ENCODE assay signal across 10 cellular contexts in genomic region chr10:4498763-4499251, GRCh38.
DNase-seq lines count a peak whose midpoint lies in the region; ATAC-seq and TF ChIP-seq lines count a peak whose summit lies in the region.
"Had no signal": no experiment of that assay in that cellular context is flagged by ENCODE, and none has a peak within 500 bp of the region (broad histone marks: within the 10 kb centered on the region; RNA-seq: fewer than 3 reads in every experiment).

No MANE protein-coding gene starts in this region.

- BruUV-seq in IMR-90 (replicated peaks; lab: Mats Ljungman, UMichigan): no TSS peak

- H3K27me3 ChIP-seq in IMR-90 (ENCODE audit: control insufficient read depth, insufficient read depth, low read length) (no peaks in the 10 kb centered on the region), hepatocyte (no peaks in the 10 kb centered on the region), suprapubic skin (no peaks in the 10 kb centered on the region)

- H4K20me1 ChIP-seq in IMR-90 (ENCODE audit: insufficient read depth, low read length) (no peaks in the 10 kb centered on the region), hepatocyte (ENCODE audit: insufficient read depth, poor library complexity, severe bottlenecking) (no peaks in the 10 kb centered on the region)

- H3K4me3 Mint-ChIP-seq in brain: peak overlapping the region in 2 of 5 experiments; percentile 33 to 58

- H3K9me3 ChIP-seq in IMR-90 (ENCODE audit: control insufficient read depth, insufficient read depth, low read length): no peaks in the 10 kb centered on the region
- no peaks in the 10 kb centered on the region for H3K9me3 ChIP-seq in hepatocyte (ENCODE audit: low read depth)
- no peaks in the 10 kb centered on the region for H3K9me3 ChIP-seq in suprapubic skin

- peak overlapping the region; percentile 14 to 84 (median 82) for H3K27ac Mint-ChIP-seq in brain

- peak overlapping the region; percentile 53; the same call in 1 of the 2 replicates for H4K91ac ChIP-seq in IMR-90 (ENCODE audit: insufficient read depth, low read depth, low read length)

- dilution Hi-C loops in IMR-90 (cut with HindIII; ENCODE audit: low sequenced_read_pairs, unreplicated experiment): no loop called here

- H4K8ac ChIP-seq in IMR-90 (ENCODE audit: low read depth in 2 of 2, low read length in 2 of 2): peak overlapping the region; percentile 44 to 80; a peak in 2 of 4 replicates

- H3K23ac ChIP-seq in IMR-90 (ENCODE audit: low read depth, low read length): peak overlapping the region; percentile 93

- POLR2A ChIA-PET in IMR-90 (lab: Charles Lee; ENCODE audit: unreplicated experiment): no interaction called here

- peaks cover 20% of the 10 kb centered on the region for H3K4me1 Mint-ChIP-seq in brain

- H3K79me1 ChIP-seq in IMR-90 (ENCODE audit: low read depth in 1 of 2, low read length in 2 of 2): no peaks in the 10 kb centered on the region

- peak overlapping the region; percentile 69; the same call in 1 of the 2 replicates for H4K5ac ChIP-seq in IMR-90 (ENCODE audit: low read depth, low read length)

- peak overlapping the region; percentile 86 for H2AK5ac ChIP-seq in IMR-90 (ENCODE audit: low read depth, low read length)

- TF ChIP-seq POLR2A in IMR-90 (IDR thresholded peaks at IDR 0.05; ENCODE audit: low read depth, low read length): no peak
- TF ChIP-seq POLR2A in suprapubic skin (IDR thresholded peaks at IDR 0.05): no peak

- H3K18ac ChIP-seq in IMR-90 (ENCODE audit: low read depth, low read length): peak overlapping the region; percentile 90; the same call in 1 of the 2 replicates

- H2BK120ac ChIP-seq in IMR-90 (ENCODE audit: low read depth, low read length): peak overlapping the region; percentile 96

- no peaks in the 10 kb centered on the region for H3K9me2 ChIP-seq in hepatocyte (replicated peaks; ENCODE audit: insufficient read depth)

- H2AFZ ChIP-seq in IMR-90 (replicated peaks; ENCODE audit: low read length, poor library complexity) (peak overlapping the region; percentile 59), hepatocyte (no peak overlapping the region)

- WGBS in IMR-90 (ENCODE audit: extremely low coverage in 2 of 2, insufficient read length in 1 of 2), 2 experiments: no CpG with 5 or more reads among the region's 6 CpGs
- 54% methylated on average over 6 of the region's 6 CpGs for WGBS in hepatocyte (ENCODE audit: low lambda C conversion rate, missing lambda C conversion rate)
- 25% methylated on average over 6 of the region's 6 CpGs for WGBS in suprapubic skin

- peak overlapping the region; percentile 86 for H2BK5ac ChIP-seq in IMR-90 (ENCODE audit: low read depth, low read length, poor library complexity, severe bottlenecking)

- peak overlapping the region; percentile 83; the same call in 1 of the 3 replicates for H2BK15ac ChIP-seq in IMR-90 (ENCODE audit: low read depth, low read length)

- in situ Hi-C loops in IMR-90 (cut with MboI; ENCODE audit: low sequenced_read_pairs): no loop called here

- H3K4me2 ChIP-seq in IMR-90 (ENCODE audit: low read depth, low read length) (peak overlapping the region; percentile 87; the same call in 1 of the 2 replicates), hepatocyte (peak overlapping the region; percentile 24)

- peak; percentile 59 for TF ChIP-seq EP300 in suprapubic skin (IDR thresholded peaks at IDR 0.05)

- peak overlapping the region; percentile 2; the same call in 1 of the 2 replicates for H3K27ac ChIP-seq in IMR-90 (ENCODE audit: insufficient read depth, low read length)
- H3K27ac ChIP-seq in hepatocyte: peak overlapping the region; percentile 80
- peak overlapping the region; percentile 78 for H3K27ac ChIP-seq in suprapubic skin

- no peak for TF ChIP-seq CTCF in IMR-90 (conservative IDR thresholded peaks at IDR 0.05; ENCODE audit: low read depth, low read length)
- no peak for TF ChIP-seq CTCF in brain (conservative IDR thresholded peaks at IDR 0.05)
- no peak for TF ChIP-seq CTCF in hepatocyte (IDR thresholded peaks at IDR 0.05; ENCODE audit: poor library complexity)
- no peak for TF ChIP-seq CTCF in suprapubic skin (IDR thresholded peaks at IDR 0.05)
- TF ChIP-seq CTCF in GM20000 (IDR thresholded peaks at IDR 0.05; ENCODE audit: extremely low read depth, missing control alignments): no peak

- no peak overlapping the region for H3K4me3 ChIP-seq in IMR-90 (ENCODE audit: insufficient read depth, low read depth, low read length)
- no peak overlapping the region for H3K4me3 ChIP-seq in hepatocyte
- H3K4me3 ChIP-seq in suprapubic skin: no peak overlapping the region

- H3K36me3 ChIP-seq in IMR-90 (ENCODE audit: control insufficient read depth, insufficient read depth, low read length) (no peaks in the 10 kb centered on the region), hepatocyte (replicated peaks; ENCODE audit: insufficient read depth, low read depth) (no peaks in the 10 kb centered on the region), suprapubic skin (no peaks in the 10 kb centered on the region)

- H3K4me1 ChIP-seq in IMR-90 (ENCODE audit: control insufficient read depth, insufficient read depth, low read length) (peaks cover 3% of the 10 kb centered on the region), hepatocyte (ENCODE audit: insufficient read depth) (peaks cover 6% of the 10 kb centered on the region), suprapubic skin (peaks cover 15% of the 10 kb centered on the region)

- H3K9ac ChIP-seq in IMR-90 (ENCODE audit: low read depth, low read length): peak overlapping the region; percentile 4; the same call in 1 of the 2 replicates

- H3K9me3 Mint-ChIP-seq in brain: peaks cover 0 to under 1% (median 0%) of the 10 kb centered on the region in 5 experiments

- peak overlapping the region; percentile 79; the same call in 1 of the 2 replicates for H3K4ac ChIP-seq in IMR-90 (ENCODE audit: low read depth, low read length)

- DNase-seq in IMR-90 (peak; percentile 94), hepatocyte (ENCODE audit: low spot score) (peak; percentile 67), suprapubic skin (ENCODE audit: low spot score in 2 of 2) (no peak), GM20000 (ENCODE audit: low spot score) (no peak)
- DNase-seq in activated naive CD4-positive, alpha-beta T cell treated with Interleukin-2 at 50 U/mL for 16 hours: no peak
- no peak for DNase-seq in central memory CD4-positive, alpha-beta T cell
- DNase-seq: activated CD8-positive, alpha-beta memory T cell treated with anti-CD3 and anti-CD28 coated beads for 24 hours; NCI-H2227 treated with DMSO at 0.1 percent for 48 hours had no signal

- no peak for TF ChIP-seq RAD21 in IMR-90 (IDR thresholded peaks at IDR 0.05; ENCODE audit: low read length)

- H2AK9ac ChIP-seq in IMR-90 (replicated peaks; ENCODE audit: low read depth, low read length, poor library complexity): no peak overlapping the region

- peaks cover 10% of the 10 kb centered on the region for H3K9me1 ChIP-seq in IMR-90 (ENCODE audit: insufficient read depth, low read length)

- no peaks in the 10 kb centered on the region for H3K79me2 ChIP-seq in hepatocyte

- intact Hi-C loops in IMR-90 (cut with micrococcal nuclease): loop anchor here (1.0 kb wide), 1 partner anchor 155 kb away; no protein-coding TSS in a partner anchor

- peaks cover 13% of the 10 kb centered on the region for H3K27me3 Mint-ChIP-seq in brain

- peak overlapping the region; percentile 95 for H3K14ac ChIP-seq in IMR-90 (replicated peaks; ENCODE audit: low read depth, low read length)

- ATAC-seq in IMR-90 (ENCODE audit: low read depth): peak; percentile 90
- ATAC-seq in HG03442 (IDR thresholded peaks at IDR 0.05; ENCODE audit: unreplicated experiment): no peak

- H2BK20ac ChIP-seq in IMR-90 (ENCODE audit: low read depth, low read length): peak overlapping the region; percentile 97

- H3K36me3 Mint-ChIP-seq in brain: no peaks in the 10 kb centered on the region

- CTCF ChIA-PET in IMR-90 (lab: Yijun Ruan, JAX): interaction anchor here (0.6 to 0.9 kb wide), 2 partner anchors 88 to 103 kb away, joined by 3 read pairs; no protein-coding TSS in a partner anchor

- H3K56ac ChIP-seq in IMR-90 (ENCODE audit: extremely low read depth, insufficient read depth, low read length): no peak overlapping the region

TF ChIP-seq in IMR-90, 13 proteins besides CTCF, POLR2A, EP300 and RAD21:
- TF ChIP-seq MAFK (IDR thresholded peaks at IDR 0.05; ENCODE audit: low read depth, low read length): no peak
- no peak for TF ChIP-seq ELK1 (IDR thresholded peaks at IDR 0.05; ENCODE audit: borderline replicate concordance, low read depth, low read length)
- TF ChIP-seq MAZ (IDR thresholded peaks at IDR 0.05; ENCODE audit: borderline replicate concordance, low read depth, low read length): no peak
- no peak for TF ChIP-seq RCOR1 (IDR thresholded peaks at IDR 0.05; ENCODE audit: insufficient replicate concordance, low read length)
- no peak for TF ChIP-seq RFX5 (IDR thresholded peaks at IDR 0.05; ENCODE audit: low read depth, low read length)
- TF ChIP-seq CHD1 (IDR thresholded peaks at IDR 0.05; ENCODE audit: low read depth, low read length): no peak
- no peak for TF ChIP-seq BHLHE40 (IDR thresholded peaks at IDR 0.05; ENCODE audit: low read depth, low read length)
- TF ChIP-seq CEBPB (IDR thresholded peaks at IDR 0.05; ENCODE audit: low read depth, low read length): no peak
TF ChIP-seq in IMR-90: peak in this region for 0.

Comparison
In these comparisons a context has a peak if more than half of its experiments do, and no peak if none do; other contexts are left out.
1. DNase-seq: peak in IMR-90 (single experiment) and hepatocyte (single experiment); none in suprapubic skin (0 of 2), activated naive CD4-positive, alpha-beta T cell treated with Interleukin-2 at 50 U/mL for 16 hours (single experiment), central memory CD4-positive, alpha-beta T cell (single experiment) and GM20000 (single experiment).
2. H3K27ac ChIP-seq: peak in every context shown above with its lines; median percentile 80 in hepatocyte; 78 in suprapubic skin; 2 in IMR-90.